Comparison of ENCODE assay signal across 8 cellular contexts in genomic region chr21:17679002-17679600, GRCh38.
DNase-seq lines count a peak whose midpoint lies in the region; ATAC-seq and TF ChIP-seq lines count a peak whose summit lies in the region.

No MANE protein-coding gene starts in this region.

- no peaks in the 10 kb centered on the region for H3K79me2 ChIP-seq in DND-41 (ENCODE audit: insufficient read depth, low read length)

- no peak overlapping the region for H2AFZ ChIP-seq in DND-41 (ENCODE audit: low read depth, low read length)

- no peak overlapping the region for H3K4me2 ChIP-seq in DND-41 (ENCODE audit: insufficient read depth, low read length)

- H3K27ac ChIP-seq in DND-41 (ENCODE audit: low read length) = no peak overlapping the region

- peak; percentile 80 for ATAC-seq in DND-41 (ENCODE audit: insufficient read depth, low read depth)
- ATAC-seq in GM19452 (IDR thresholded peaks at IDR 0.05; ENCODE audit: unreplicated experiment) = peak; percentile 92
- peak; percentile 82 for ATAC-seq in HG03558 (IDR thresholded peaks at IDR 0.05; ENCODE audit: extremely low read depth, unreplicated experiment)
- ATAC-seq in GM21737 (IDR thresholded peaks at IDR 0.05; ENCODE audit: unreplicated experiment) = no peak

- DNase-seq in DND-41 (no peak), NCI-H748 treated with DMSO at 0.1 percent for 48 hours (lab: John Stamatoyannopoulos, UW) (peak; percentile 79), brain pericyte (ENCODE audit: low read depth, low spot score) (peak; percentile 25), iris pigment epithelial cell (ENCODE audit: low read depth) (peak; percentile 74), stromal cell of bone marrow (ENCODE audit: low read depth) (peak; percentile 50)

- TF ChIP-seq CTCF in DND-41 (IDR thresholded peaks at IDR 0.05; ENCODE audit: borderline replicate concordance, extremely low read depth, low read length, poor library complexity, severe bottlenecking) = peak; percentile 83

- H3K4me1 ChIP-seq in DND-41 (ENCODE audit: insufficient read depth, low read length) = no peaks in the 10 kb centered on the region

- no peaks in the 10 kb centered on the region for H4K20me1 ChIP-seq in DND-41 (ENCODE audit: insufficient read depth, low read length)

- H3K9me3 ChIP-seq in DND-41 (ENCODE audit: insufficient read depth, low read length, severe bottlenecking) = no peaks in the 10 kb centered on the region

- no peaks in the 10 kb centered on the region for H3K27me3 ChIP-seq in DND-41 (ENCODE audit: insufficient read depth, low read length, poor library complexity)

- no peak overlapping the region for H3K4me3 ChIP-seq in DND-41 (ENCODE audit: low read depth in 1 of 2, low read length in 2 of 2)

- no peaks in the 10 kb centered on the region for H3K36me3 ChIP-seq in DND-41 (ENCODE audit: insufficient read depth, low read length)

- H3K9ac ChIP-seq in DND-41 (ENCODE audit: low read depth, low read length) = no peak overlapping the region
